Comparison of ENCODE assay signal across 8 cellular contexts in genomic region chr11:78645226-78646202, GRCh38.
DNase-seq lines count a peak whose midpoint lies in the region; ATAC-seq, FAIRE-seq and TF ChIP-seq lines count a peak whose summit lies in the region.

No MANE protein-coding gene starts in this region.

- H3K4me1 ChIP-seq in ascending aorta (no peaks in the 10 kb centered on the region), small intestine (ENCODE audit: control insufficient read depth in 2 of 2, insufficient read depth in 1 of 2, low read depth in 1 of 2, low read length in 1 of 2) (no peaks in the 10 kb centered on the region)

- H3K27me3 ChIP-seq in ascending aorta (no peaks in the 10 kb centered on the region), small intestine (ENCODE audit: control insufficient read depth in 2 of 2, insufficient read depth in 2 of 2, low read length in 2 of 2) (no peaks in the 10 kb centered on the region)

- intact Hi-C loops in ascending aorta (cut with DNase I): loop anchor here (1.0 to 5.0 kb wide), 3 partner anchors 52 to 432 kb away; no protein-coding TSS in a partner anchor

- no peak overlapping the region for H3K4me3 ChIP-seq in HFF-Myc (replicated peaks; ENCODE audit: low read depth, low read length)
- H3K4me3 ChIP-seq in ascending aorta: no peak overlapping the region
- no peak overlapping the region for H3K4me3 ChIP-seq in small intestine (ENCODE audit: low read depth in 1 of 2, low read length in 2 of 2)

- H3K27ac Mint-ChIP-seq in T-helper 17 cell: no peak overlapping the region

- H3K4me1 Mint-ChIP-seq in T-helper 17 cell: peaks cover 9% of the 10 kb centered on the region

- H3K9me3 ChIP-seq in T-helper 17 cell (ENCODE audit: control insufficient read depth, low read length, poor library complexity, severe bottlenecking): no peaks in the 10 kb centered on the region
- H3K9me3 ChIP-seq in ascending aorta: no peaks in the 10 kb centered on the region
- H3K9me3 ChIP-seq in small intestine (ENCODE audit: control insufficient read depth, low read depth): no peaks in the 10 kb centered on the region

- peaks cover 24% of the 10 kb centered on the region for H3K27me3 Mint-ChIP-seq in T-helper 17 cell

- H3K27ac ChIP-seq in ascending aorta (no peak overlapping the region), small intestine (ENCODE audit: low read depth in 1 of 2, low read length in 1 of 2) (no peak overlapping the region)

- H3K36me3 Mint-ChIP-seq in T-helper 17 cell (ENCODE audit: low read depth): no peaks in the 10 kb centered on the region

- FAIRE-seq in small intestine (lab: Jason Lieb, UNC): no peak

- DNase-seq in HFF-Myc (ENCODE audit: extremely low read depth, low read depth): peak; percentile 57
- DNase-seq in NCI-H1105 (lab: John Stamatoyannopoulos, UW): peak; percentile 50
- DNase-seq in T-helper 17 cell: peak in 2 of 3 donors; percentile 27 to 38
- peak in 1 of 2 donors; percentile 70 for DNase-seq in ascending aorta (ENCODE audit: low spot score in 2 of 2)
- peak; percentile 56 to 80 for DNase-seq in hippocampal formation (lab: John Stamatoyannopoulos, UW)
- DNase-seq in small intestine: peak; percentile 76
- DNase-seq in mesenteric fat pad (ENCODE audit: low spot score): no peak

- H3K36me3 ChIP-seq in ascending aorta: no peaks in the 10 kb centered on the region
- no peaks in the 10 kb centered on the region for H3K36me3 ChIP-seq in small intestine (ENCODE audit: control insufficient read depth in 2 of 2, insufficient read depth in 2 of 2, low read length in 2 of 2)

- H3K4me3 Mint-ChIP-seq in T-helper 17 cell: peak overlapping the region; percentile 55

- peak; percentile 73 for ATAC-seq in T-helper 17 cell

- WGBS in small intestine, 3 donors: 37 to 43% (median 41%) methylated on average over 5 of the region's 5 CpGs

- TF ChIP-seq CTCF in GM12801 (IDR thresholded peaks at IDR 0.05; ENCODE audit: extremely low read depth, insufficient read length) (peak; percentile 24), HFF-Myc (IDR thresholded peaks at IDR 0.05; ENCODE audit: low read depth, low read length, missing control alignments) (peak; percentile 97), ascending aorta (IDR thresholded peaks at IDR 0.05) (peak; percentile 87 to 97 (median 94))

Comparison
In these comparisons a context has a peak if more than half of its experiments do, and no peak if none do; other contexts are left out.
1. CTCF ChIP-seq: peak in every context shown above with its lines; median percentile 97 in HFF-Myc; 94 in ascending aorta; 24 in GM12801.